11 cellular contexts compared by ENCODE assay signal in genomic region chrX:118211891-118212816, GRCh38.
DNase-seq lines count a peak whose midpoint lies in the region; ATAC-seq, FAIRE-seq and TF ChIP-seq lines count a peak whose summit lies in the region.
"Had no signal": no experiment of that assay in that cellular context is flagged by ENCODE, and none has a peak within 500 bp of the region (broad histone marks: within the 10 kb centered on the region; RNA-seq: fewer than 3 reads in every experiment).

No MANE protein-coding gene starts in this region.

- no peak for TF ChIP-seq CTCF in OCI-LY3 (IDR thresholded peaks at IDR 0.05; ENCODE audit: low read depth, low read length)
- no peak for TF ChIP-seq CTCF in type B pancreatic cell (conservative IDR thresholded peaks at IDR 0.05)
- TF ChIP-seq CTCF in osteocyte (IDR thresholded peaks at IDR 0.05) = no peak

- peak; percentile 85 for FAIRE-seq in GM18507 (lab: Jason Lieb, UNC)

- H3K36me3 ChIP-seq in OCI-LY3 (replicated peaks; ENCODE audit: low read depth, low read length) = no peaks in the 10 kb centered on the region
- H3K36me3 ChIP-seq: ascending aorta had no signal

- DNase-seq in GM18507 (ENCODE audit: extremely low spot score, insufficient read length, low read depth) = no peak
- no peak for DNase-seq in type B pancreatic cell (ENCODE audit: extremely low spot score, unreplicated experiment)
- no peak for DNase-seq in osteocyte (ENCODE audit: extremely low spot score, unreplicated experiment)
- DNase-seq in EL = no peak
- no peak for DNase-seq in sciatic nerve (ENCODE audit: low spot score)
- DNase-seq: NCI-H774 had no signal

- H3K79me2 ChIP-seq in OCI-LY3 (ENCODE audit: low read length) = no peaks in the 10 kb centered on the region

- H3K4me2 ChIP-seq in OCI-LY3 (ENCODE audit: low read length) = peak overlapping the region; percentile 99

- intact Hi-C loops in sciatic nerve (cut with DNase I) = no loop called here

- peaks cover 31% of the 10 kb centered on the region for H3K4me1 ChIP-seq in OCI-LY3 (ENCODE audit: low read length)
- H3K4me1 ChIP-seq: ascending aorta had no signal

- H3K9ac ChIP-seq in OCI-LY3 (ENCODE audit: low read length) = peak overlapping the region; percentile 39

- peak overlapping the region; percentile 78 for H3K4me3 ChIP-seq in OCI-LY3 (ENCODE audit: low read length)
- H3K4me3 ChIP-seq: ascending aorta had no signal

- H3K27ac Mint-ChIP-seq in type B pancreatic cell = no peak overlapping the region
- H3K27ac Mint-ChIP-seq in osteocyte (ENCODE audit: unreplicated experiment) = no peak overlapping the region

- H3K4me1 Mint-ChIP-seq in type B pancreatic cell (ENCODE audit: unreplicated experiment) (no peaks in the 10 kb centered on the region), osteocyte (ENCODE audit: unreplicated experiment) (no peaks in the 10 kb centered on the region)

- no peaks in the 10 kb centered on the region for H3K9me3 ChIP-seq in OCI-LY3 (ENCODE audit: insufficient read depth, low read length)
- H3K9me3 ChIP-seq: ascending aorta had no signal

- ATAC-seq in GM21360 (IDR thresholded peaks at IDR 0.05; ENCODE audit: unreplicated experiment) (peak; percentile 50), HG03066 (IDR thresholded peaks at IDR 0.05; ENCODE audit: low read depth, unreplicated experiment) (peak; percentile 47), sciatic nerve (no peak)
- ATAC-seq: left lobe of liver had no signal

- H2AFZ ChIP-seq in OCI-LY3 (ENCODE audit: low read depth, low read length) = peak overlapping the region; percentile 41; the same call in 1 of the 2 replicates

- peaks cover 10% of the 10 kb centered on the region for H3K27me3 ChIP-seq in OCI-LY3 (ENCODE audit: low read depth, low read length)
- H3K27me3 ChIP-seq: ascending aorta had no signal

- H3K27me3 Mint-ChIP-seq in type B pancreatic cell (no peaks in the 10 kb centered on the region), osteocyte (ENCODE audit: unreplicated experiment) (no peaks in the 10 kb centered on the region)

- no peaks in the 10 kb centered on the region for H4K20me1 ChIP-seq in OCI-LY3 (ENCODE audit: insufficient read depth, low read length)

- H3K4me3 Mint-ChIP-seq in type B pancreatic cell (no peak overlapping the region), osteocyte (ENCODE audit: unreplicated experiment) (no peak overlapping the region)

- H3K9me3 Mint-ChIP-seq in type B pancreatic cell (no peaks in the 10 kb centered on the region), osteocyte (ENCODE audit: unreplicated experiment) (no peaks in the 10 kb centered on the region)

- peak overlapping the region; percentile 12 for H3K27ac ChIP-seq in OCI-LY3 (ENCODE audit: low read length)
- H3K27ac ChIP-seq: ascending aorta had no signal

- H3K36me3 Mint-ChIP-seq in type B pancreatic cell (no peaks in the 10 kb centered on the region), osteocyte (ENCODE audit: unreplicated experiment) (no peaks in the 10 kb centered on the region)
